ENCODE assay signal across 8 cellular contexts in the genomic region with DNA sequence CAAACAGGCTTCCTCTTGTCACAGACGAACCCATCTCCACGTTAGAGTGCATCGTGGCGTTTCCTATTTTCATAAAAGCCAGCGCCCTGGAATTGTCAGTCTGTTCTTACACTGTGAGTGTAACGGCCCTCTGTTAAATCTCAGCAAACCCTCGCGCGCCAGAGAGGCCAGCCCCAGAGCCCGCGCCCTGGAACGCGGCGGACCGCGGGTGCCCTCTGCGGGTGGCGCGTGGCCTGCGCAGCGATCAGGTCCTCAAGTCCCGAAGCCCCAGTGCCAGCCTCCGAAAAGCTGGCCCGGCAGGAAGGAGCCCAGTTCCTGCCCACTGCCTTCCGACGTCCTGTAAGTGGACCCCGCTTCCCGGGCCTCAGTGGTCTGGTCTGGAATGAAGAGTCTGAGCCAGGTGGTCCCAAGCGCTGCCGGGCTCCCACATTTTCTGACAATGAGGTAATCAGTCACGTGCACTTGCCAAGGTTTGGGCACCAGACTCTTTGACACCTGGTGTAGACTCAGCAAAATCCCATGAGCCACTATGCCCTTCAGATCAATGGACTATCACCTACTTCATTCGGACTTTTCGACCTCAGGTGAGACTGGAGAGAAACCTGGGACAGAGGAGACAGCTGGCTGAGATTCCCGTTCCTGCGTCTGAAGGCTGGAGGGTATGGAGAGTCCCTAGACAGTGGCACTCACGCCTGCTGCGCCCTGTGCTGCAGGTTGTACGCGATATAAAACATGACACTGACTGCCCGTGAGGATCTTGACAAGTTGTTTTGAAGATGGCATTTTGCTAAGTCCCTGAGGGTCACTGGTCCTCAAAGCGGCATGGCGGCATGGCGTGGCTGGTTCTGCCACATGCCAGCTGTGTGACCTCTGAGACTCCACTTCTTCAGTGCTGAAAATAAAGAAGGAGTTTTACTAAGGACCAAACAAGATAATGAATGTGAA.
DNase-seq lines count a peak whose midpoint lies in the region; ATAC-seq, FAIRE-seq and TF ChIP-seq lines count a peak whose summit lies in the region.

No MANE protein-coding gene starts in this region.

- no peaks in the 10 kb centered on the region for H3K27me3 ChIP-seq in bronchial epithelial cell (ENCODE audit: control insufficient read depth, insufficient read depth, low read length)

- H3K4me3 ChIP-seq in WI38 (ENCODE audit: low read depth, low read length), result peak overlapping the region; percentile 68
- peak overlapping the region; percentile 44 for H3K4me3 ChIP-seq in bronchial epithelial cell (ENCODE audit: low read depth, low read length)

- TF ChIP-seq CTCF in WI38 (IDR thresholded peaks at IDR 0.05; ENCODE audit: low read depth, low read length) (peak; percentile 93), bronchial epithelial cell (IDR thresholded peaks at IDR 0.05; ENCODE audit: insufficient read depth, low read length, severe bottlenecking) (peak; percentile 99)

- peak; percentile 72 for ATAC-seq in HG02840 (IDR thresholded peaks at IDR 0.05; ENCODE audit: low FRiP score, unreplicated experiment)

- FAIRE-seq in bronchial epithelial cell (lab: Jason Lieb, UNC), result no peak

- H3K36me3 ChIP-seq in bronchial epithelial cell (ENCODE audit: control insufficient read depth, insufficient read depth, low read length), result no peaks in the 10 kb centered on the region

- DNase-seq in NCI-H146 (lab: John Stamatoyannopoulos, UW), result peak; percentile 55
- no peak for DNase-seq in NCI-H146 treated with DMSO at 0.1 percent for 48 hours (lab: John Stamatoyannopoulos, UW; ENCODE audit: unreplicated experiment)
- peak; percentile 66 to 76 for DNase-seq in NCI-H1930 (lab: John Stamatoyannopoulos, UW)
- peak; percentile 59 for DNase-seq in bronchial epithelial cell (ENCODE audit: low read depth)
- peak; percentile 87 for DNase-seq in islet precursor cell
- DNase-seq in stimulated activated CD4-positive, alpha-beta T cell treated with anti-CD3 and anti-CD28 coated beads, Interleukin-12 subunit alpha, Interleukin-12 subunit beta, amount 100 ng/mL, for 48 hours (ENCODE audit: low read depth in 2 of 3, low spot score in 1 of 3), result peak; percentile 62 to 77 (median 71)
